31 cellular contexts compared by ENCODE assay signal in the genomic region with DNA sequence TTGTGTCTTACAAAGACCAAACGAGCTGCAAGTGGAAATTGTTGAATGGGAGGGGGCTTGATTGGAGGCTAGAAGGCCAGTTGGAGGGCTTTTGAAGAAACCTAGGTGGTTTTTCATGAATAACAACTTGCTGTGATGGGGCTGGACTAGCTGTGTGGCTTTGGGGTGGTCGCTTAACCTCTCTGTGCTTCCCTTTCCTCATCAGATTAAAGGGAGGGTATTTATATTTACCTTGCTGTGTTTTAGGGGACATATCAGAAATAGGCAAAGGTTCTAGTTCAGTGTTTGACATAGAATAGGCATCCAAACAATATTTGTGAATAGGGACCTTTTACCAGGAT.
A peak's percentile ranks its signal among the peaks of the same experiment; 100 is the strongest.
DNase-seq lines count a peak whose midpoint lies in the region; ATAC-seq, FAIRE-seq and TF ChIP-seq lines count a peak whose summit lies in the region.
"Had no signal": no experiment of that assay in that cellular context is flagged by ENCODE, and none has a peak within 500 bp of the region (broad histone marks: within the 10 kb centered on the region; RNA-seq: fewer than 3 reads in every experiment).

No MANE protein-coding gene starts in this region.

- H3K4me2 ChIP-seq in HepG2 (ENCODE audit: low read depth, low read length) (no peak overlapping the region), K562 (ENCODE audit: insufficient read depth, low read length) (no peak overlapping the region)
- H3K4me2 ChIP-seq: A549, BLaER1 had no signal

- H3K27ac ChIP-seq in HepG2 (ENCODE audit: extremely low read length, insufficient read depth, low read length), result no peak overlapping the region
- H3K27ac ChIP-seq in right lobe of liver, result no peak overlapping the region
- no peak overlapping the region for H3K27ac ChIP-seq in K562 (ENCODE audit: extremely low read depth, low read depth, low read length)
- H3K27ac ChIP-seq: 22Rv1, A549, BLaER1, C4-2B had no signal

- intact Hi-C loops in HepG2 (cut with micrococcal nuclease; ENCODE audit: unreplicated experiment) (no loop called here), right lobe of liver (cut with DNase I) (no loop called here), K562 (cut with micrococcal nuclease) (no loop called here)

- H3K79me2 ChIP-seq in HepG2 (ENCODE audit: insufficient read depth, low read length), result no peaks in the 10 kb centered on the region
- no peaks in the 10 kb centered on the region for H3K79me2 ChIP-seq in K562 (ENCODE audit: control insufficient read depth, insufficient read depth, low read length)

- WGBS in HepG2 (ENCODE audit: low lambda C conversion rate), result 44% methylated on average over 2 of the region's 2 CpGs
- 63% methylated on average over 1 of the region's 2 CpGs for WGBS in right lobe of liver (ENCODE audit: insufficient coverage, low coverage, low lambda C conversion rate, missing lambda C conversion rate)
- WGBS in K562 (ENCODE audit: insufficient coverage, low coverage, missing lambda C conversion rate), result 0% methylated on average over 1 of the region's 2 CpGs

- H3K9me3 ChIP-seq in HepG2 (ENCODE audit: low read length) (no peaks in the 10 kb centered on the region), right lobe of liver (no peaks in the 10 kb centered on the region), K562 (replicated peaks; ENCODE audit: control insufficient read depth, insufficient read depth, low read depth, low read length) (no peaks in the 10 kb centered on the region)
- H3K9me3 ChIP-seq: A549; BE2C; BLaER1; BLaER1 treated with 17β-estradiol and CSF1 and Interleukin-3, amounts not matched to agents 10 nM and 100 nM; Caco-2 had no signal

- no peak for FAIRE-seq in HepG2 (lab: Jason Lieb, UNC)
- FAIRE-seq in K562 (lab: Jason Lieb, UNC), result no peak
- FAIRE-seq: A204.1, A549, D721Med had no signal

- TF ChIP-seq RAD21 in HepG2 (CRISPR knock-in tag; IDR thresholded peaks at IDR 0.05), result no peak
- TF ChIP-seq RAD21 in K562 (CRISPR knock-in tag; conservative IDR thresholded peaks at IDR 0.05 in 1 of 2, IDR thresholded peaks at IDR 0.05 in 1 of 2), result no peak

- CTCF ChIA-PET in HepG2 (lab: Yijun Ruan, JAX; ENCODE audit: low intra/inter-chr PET ratio, low total read pairs), result no interaction called here
- CTCF ChIA-PET in K562 (lab: Yijun Ruan, JAX; ENCODE audit: low intra/inter-chr PET ratio), result no interaction called here

- no peaks in the 10 kb centered on the region for H3K4me1 ChIP-seq in HepG2 (ENCODE audit: insufficient read depth, low read length)
- H3K4me1 ChIP-seq in right lobe of liver, result peaks cover 0 to 12% (median 2%) of the 10 kb centered on the region in 4 donors
- H3K4me1 ChIP-seq in K562 (replicated peaks in 1 of 2; ENCODE audit: control insufficient read depth in 2 of 2, insufficient read depth in 2 of 2, low read length in 2 of 2), result no peaks in the 10 kb centered on the region
- H3K4me1 ChIP-seq: Caco-2 had no signal

- TF ChIP-seq CTCF in HepG2 (CRISPR knock-in tag; IDR thresholded peaks at IDR 0.05) (no peak), right lobe of liver (IDR thresholded peaks at IDR 0.05) (no peak), K562 (IDR thresholded peaks at IDR 0.05 in 2 of 3, conservative IDR thresholded peaks at IDR 0.05 in 1 of 3; ENCODE audit: insufficient read depth in 2 of 3, low read depth in 1 of 3, low read length in 3 of 3) (no peak)

- H3K36me3 ChIP-seq in HepG2 (replicated peaks in 1 of 2; ENCODE audit: control insufficient read depth in 1 of 2, insufficient read depth in 2 of 2, low read length in 2 of 2) (no peaks in the 10 kb centered on the region), right lobe of liver (no peaks in the 10 kb centered on the region), K562 (ENCODE audit: control insufficient read depth, insufficient read depth, low read length) (no peaks in the 10 kb centered on the region)

- H3K27me3 ChIP-seq in HepG2 (ENCODE audit: control insufficient read depth in 1 of 2, insufficient read depth in 2 of 2, low read length in 2 of 2) (peaks cover 0 to 8% of the 10 kb centered on the region in 2 experiments; a peak in 2 of 5 replicates), right lobe of liver (no peaks in the 10 kb centered on the region), K562 (ENCODE audit: control insufficient read depth in 2 of 2, insufficient read depth in 2 of 2, low read length in 2 of 2) (no peaks in the 10 kb centered on the region)
- H3K27me3 ChIP-seq: BE2C; BLaER1; BLaER1 treated with 17β-estradiol and CSF1 and Interleukin-3, amounts not matched to agents 10 nM and 100 nM had no signal

- in situ Hi-C loops in HepG2 (cut with HindIII; ENCODE audit: extremely low pct_ligation_motif_present, low pct_unique_long_range_greater_than_20kb) (no loop called here), K562 (cut with MboI) (no loop called here)

- ATAC-seq in HepG2, result no peak
- no peak for ATAC-seq in right lobe of liver
- ATAC-seq in K562, result no peak
- ATAC-seq: A549; CD8-positive, alpha-beta T cell had no signal

- POLR2A ChIA-PET in HepG2 (lab: Yijun Ruan, JAX) (no interaction called here), K562 (lab: Yijun Ruan, JAX) (no interaction called here)

- H2AFZ ChIP-seq in HepG2 (ENCODE audit: low read length), result no peak overlapping the region
- no peak overlapping the region for H2AFZ ChIP-seq in K562 (ENCODE audit: low read depth, low read length)

- BruUV-seq in HepG2 (replicated peaks; lab: Mats Ljungman, UMichigan) (no TSS peak), K562 (replicated peaks; lab: Mats Ljungman, UMichigan) (no TSS peak)

- H4K20me1 ChIP-seq in HepG2 (ENCODE audit: insufficient read depth, low read length) (no peaks in the 10 kb centered on the region), K562 (replicated peaks; ENCODE audit: control insufficient read depth, insufficient read depth, low read length) (peaks cover 8% of the 10 kb centered on the region)

- H3K9me1 ChIP-seq in K562 (ENCODE audit: control insufficient read depth, insufficient read depth, low read length), result no peaks in the 10 kb centered on the region

- no peak for TF ChIP-seq POLR2A in HepG2 (IDR thresholded peaks at IDR 0.05; ENCODE audit: insufficient read depth in 1 of 2, low read depth in 2 of 2, low read length in 2 of 2)
- TF ChIP-seq POLR2A in right lobe of liver (IDR thresholded peaks at IDR 0.05), result no peak
- TF ChIP-seq POLR2A in K562 (conservative IDR thresholded peaks at IDR 0.05), result no peak

- DNase-seq in HepG2 (ENCODE audit: low spot score) (no peak), right lobe of liver (no peak), K562 (ENCODE audit: extremely low read depth in 1 of 4, low spot score in 3 of 4) (no peak)
- DNase-seq in activated CD4-positive, CD25-positive, alpha-beta regulatory T cell (lab: John Stamatoyannopoulos, UW), result no peak
- DNase-seq: 8988T; ACHN; AML-193; BE2C; C1 segment of cervical spinal cord; Caco-2; Calu3; CD4-positive, alpha-beta memory T cell; CD4-positive, alpha-beta T cell; CD4-positive, CD25-positive, alpha-beta regulatory T cell; CD8-positive, alpha-beta memory T cell; CD8-positive, alpha-beta T cell; COR-L47; DMS 273 treated with DMSO at 0.1 percent for 48 hours; DMS153; DMS53; DMS79; DMS79 treated with DMSO at 0.1 percent for 48 hours; DND-41; EL had no signal

- no peak for TF ChIP-seq EP300 in HepG2 (IDR thresholded peaks at IDR 0.05; ENCODE audit: low read depth in 2 of 2, low read length in 2 of 2)
- TF ChIP-seq EP300 in HepG2 (CRISPR knock-in tag; IDR thresholded peaks at IDR 0.05; ENCODE audit: borderline replicate concordance), result no peak
- TF ChIP-seq EP300 in K562 (IDR thresholded peaks at IDR 0.05; ENCODE audit: low read length), result no peak

- H3K4me3 ChIP-seq in HepG2 (replicated peaks in 1 of 3; ENCODE audit: insufficient read depth in 1 of 3, low read depth in 2 of 3, low read length in 3 of 3) (no peak overlapping the region), right lobe of liver (no peak overlapping the region), K562 (no peak overlapping the region)
- H3K4me3 ChIP-seq: A549; BLaER1; BLaER1 treated with 17β-estradiol and CSF1 and Interleukin-3, amounts not matched to agents 10 nM and 100 nM had no signal

- H3K9ac ChIP-seq in HepG2 (ENCODE audit: insufficient read depth, low read depth, low read length), result no peak overlapping the region
- no peak overlapping the region for H3K9ac ChIP-seq in K562 (ENCODE audit: insufficient read depth in 1 of 2, low read depth in 2 of 2, low read length in 2 of 2)
- H3K9ac ChIP-seq: BLaER1; BLaER1 treated with 17β-estradiol and CSF1 and Interleukin-3, amounts not matched to agents 10 nM and 100 nM had no signal

TF ChIP-seq in HepG2, 621 proteins besides CTCF, POLR2A, EP300 and RAD21 (continues in another document):
- TF ChIP-seq ZFP62 (CRISPR knock-in tag; IDR thresholded peaks at IDR 0.05) (no peak), ZNF768 (CRISPR knock-in tag; IDR thresholded peaks at IDR 0.05) (peak; percentile 34; the same call in 1 of the 2 replicates)
- TF ChIP-seq, protein P1, sequence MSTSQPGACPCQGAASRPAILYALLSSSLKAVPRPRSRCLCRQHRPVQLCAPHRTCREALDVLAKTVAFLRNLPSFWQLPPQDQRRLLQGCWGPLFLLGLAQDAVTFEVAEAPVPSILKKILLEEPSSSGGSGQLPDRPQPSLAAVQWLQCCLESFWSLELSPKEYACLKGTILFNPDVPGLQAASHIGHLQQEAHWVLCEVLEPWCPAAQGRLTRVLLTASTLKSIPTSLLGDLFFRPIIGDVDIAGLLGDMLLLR (CRISPR knock-in tag; IDR thresholded peaks at IDR 0.05), result no peak
- TF ChIP-seq, protein P2, sequence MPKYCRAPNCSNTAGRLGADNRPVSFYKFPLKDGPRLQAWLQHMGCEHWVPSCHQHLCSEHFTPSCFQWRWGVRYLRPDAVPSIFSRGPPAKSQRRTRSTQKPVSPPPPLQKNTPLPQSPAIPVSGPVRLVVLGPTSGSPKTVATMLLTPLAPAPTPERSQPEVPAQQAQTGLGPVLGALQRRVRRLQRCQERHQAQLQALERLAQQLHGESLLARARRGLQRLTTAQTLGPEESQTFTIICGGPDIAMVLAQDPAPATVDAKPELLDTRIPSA (CRISPR knock-in tag; IDR thresholded peaks at IDR 0.05; ENCODE audit: borderline replicate concordance), result no peak

TF ChIP-seq in K562, 482 proteins besides CTCF, POLR2A, EP300 and RAD21 (continues in another document):
- TF ChIP-seq, protein P3, sequence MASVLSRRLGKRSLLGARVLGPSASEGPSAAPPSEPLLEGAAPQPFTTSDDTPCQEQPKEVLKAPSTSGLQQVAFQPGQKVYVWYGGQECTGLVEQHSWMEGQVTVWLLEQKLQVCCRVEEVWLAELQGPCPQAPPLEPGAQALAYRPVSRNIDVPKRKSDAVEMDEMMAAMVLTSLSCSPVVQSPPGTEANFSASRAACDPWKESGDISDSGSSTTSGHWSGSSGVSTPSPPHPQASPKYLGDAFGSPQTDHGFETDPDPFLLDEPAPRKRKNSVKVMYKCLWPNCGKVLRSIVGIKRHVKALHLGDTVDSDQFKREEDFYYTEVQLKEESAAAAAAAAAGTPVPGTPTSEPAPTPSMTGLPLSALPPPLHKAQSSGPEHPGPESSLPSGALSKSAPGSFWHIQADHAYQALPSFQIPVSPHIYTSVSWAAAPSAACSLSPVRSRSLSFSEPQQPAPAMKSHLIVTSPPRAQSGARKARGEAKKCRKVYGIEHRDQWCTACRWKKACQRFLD (CRISPR knock-in tag; IDR thresholded peaks at IDR 0.05), result no peak
- TF ChIP-seq BCOR (IDR thresholded peaks at IDR 0.05) (peak; percentile 65; the same call in 1 of the 2 replicates), HMG20B (CRISPR knock-in tag; IDR thresholded peaks at IDR 0.05) (no peak), RB1 (IDR thresholded peaks at IDR 0.05; ENCODE audit: low read depth) (no peak), BACH1 (tag; IDR thresholded peaks at IDR 0.05) (no peak)
